Comparison of ENCODE assay signal across 8 cellular contexts in the genomic region with DNA sequence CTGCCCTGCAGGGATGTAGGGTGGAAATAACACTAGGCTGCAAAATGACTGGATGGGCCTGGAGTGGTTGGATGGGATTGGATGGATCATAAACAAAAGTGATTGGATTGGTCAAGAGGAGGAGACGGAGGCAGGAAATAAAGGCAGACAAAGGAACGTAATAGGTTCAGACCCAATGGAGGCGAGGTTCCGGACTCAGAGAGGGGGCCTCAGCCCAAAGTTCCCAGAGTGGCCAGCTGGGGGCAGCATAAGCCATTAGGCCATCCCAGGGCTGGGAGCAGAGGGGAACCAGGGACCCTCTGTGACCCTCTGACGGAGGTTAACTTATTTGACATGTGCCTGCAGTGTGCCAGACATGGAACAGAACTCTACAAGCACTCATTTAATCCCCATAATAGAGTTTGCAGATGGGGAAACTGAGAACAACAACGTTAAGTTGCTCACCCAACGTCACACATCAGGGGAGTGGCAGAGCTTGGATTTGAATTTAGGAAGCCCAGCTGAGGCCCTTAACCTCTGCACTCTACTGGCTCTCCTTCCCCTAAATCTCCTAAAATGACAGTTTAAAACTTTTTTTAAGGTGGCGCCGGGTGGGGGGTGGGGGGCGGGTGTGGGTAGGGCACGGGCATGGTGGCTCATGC. TPM values are rescaled to one million over a fixed set of nuclear protein-coding genes. Genes with fewer than 3 reads are reported as not detected.
DNase-seq lines count a peak whose midpoint lies in the region; ATAC-seq and TF ChIP-seq lines count a peak whose summit lies in the region.

No MANE protein-coding gene starts in this region.

- H3K36me3 ChIP-seq in left ventricle myocardium inferior = no peaks in the 10 kb centered on the region

- no peak overlapping the region for H3K4me3 ChIP-seq in left ventricle myocardium inferior

- H3K9me3 Mint-ChIP-seq in activated naive CD8-positive, alpha-beta T cell treated with anti-CD3 and anti-CD28 coated beads for 36 hours = no peaks in the 10 kb centered on the region

- H3K4me1 Mint-ChIP-seq in activated naive CD8-positive, alpha-beta T cell treated with anti-CD3 and anti-CD28 coated beads for 36 hours = no peaks in the 10 kb centered on the region

- peaks cover 4% of the 10 kb centered on the region for H3K27me3 Mint-ChIP-seq in activated naive CD8-positive, alpha-beta T cell treated with anti-CD3 and anti-CD28 coated beads for 36 hours

- TF ChIP-seq CTCF in GM13977 (IDR thresholded peaks at IDR 0.05; ENCODE audit: extremely low read depth, insufficient read depth, missing control alignments) (peak; percentile 88), left ventricle myocardium inferior (IDR thresholded peaks at IDR 0.05; ENCODE audit: borderline replicate concordance) (peak; percentile 88)

- no peaks in the 10 kb centered on the region for H3K36me3 Mint-ChIP-seq in activated naive CD8-positive, alpha-beta T cell treated with anti-CD3 and anti-CD28 coated beads for 36 hours

- ATAC-seq in SK-N-SH treated with all-trans-retinoic acid at 6 μM for 48 hours (peak; percentile 89), HG03469 (IDR thresholded peaks at IDR 0.05; ENCODE audit: unreplicated experiment) (no peak), HG02852 (IDR thresholded peaks at IDR 0.05; ENCODE audit: unreplicated experiment) (no peak)

- no peaks in the 10 kb centered on the region for H3K9me3 ChIP-seq in left ventricle myocardium inferior (replicated peaks)

- intact Hi-C loops in left ventricle myocardium inferior (cut with micrococcal nuclease) = no loop called here

- DNase-seq in GM13977 (ENCODE audit: low spot score) (peak; percentile 78), left ventricle myocardium inferior (no peak), SIG-M5 (lab: John Stamatoyannopoulos, UW) (no peak)
- DNase-seq in activated naive CD8-positive, alpha-beta T cell treated with anti-CD3 and anti-CD28 coated beads for 36 hours = peak; percentile 70
- DNase-seq in stimulated activated CD4-positive, alpha-beta T cell treated with anti-CD3 and anti-CD28 coated beads, Interleukin-12 subunit alpha, Interleukin-12 subunit beta, amount 100 ng/mL, for 48 hours (ENCODE audit: low read depth in 2 of 3, low spot score in 1 of 3) = peak; percentile 54 to 73 (median 60)

- no peaks in the 10 kb centered on the region for H3K4me1 ChIP-seq in left ventricle myocardium inferior

- H3K27ac Mint-ChIP-seq in activated naive CD8-positive, alpha-beta T cell treated with anti-CD3 and anti-CD28 coated beads for 36 hours = no peak overlapping the region

- in situ Hi-C loops in GM13977 (cut with MboI; ENCODE audit: low pct_unique_long_range_greater_than_20kb, low sequenced_read_pairs, unreplicated experiment) = no loop called here

- H3K27me3 ChIP-seq in left ventricle myocardium inferior (ENCODE audit: low read depth) = peaks cover 61% of the 10 kb centered on the region

- no peak overlapping the region for H3K27ac ChIP-seq in left ventricle myocardium inferior (replicated peaks)

- H3K4me3 Mint-ChIP-seq in activated naive CD8-positive, alpha-beta T cell treated with anti-CD3 and anti-CD28 coated beads for 36 hours = no peak overlapping the region

TF ChIP-seq in SK-N-SH treated with all-trans-retinoic acid at 6 μM for 48 hours, 23 proteins besides CTCF, POLR2A, EP300 and RAD21:
- TF ChIP-seq ISL1 (CRISPR knock-in tag; IDR thresholded peaks at IDR 0.05) (no peak), ESRRG (CRISPR knock-in tag; IDR thresholded peaks at IDR 0.05) (no peak), CREB5 (CRISPR knock-in tag; IDR thresholded peaks at IDR 0.05; ENCODE audit: low read depth) (no peak), SNAI2 (CRISPR knock-in tag; IDR thresholded peaks at IDR 0.05) (no peak), PPARA (CRISPR knock-in tag; IDR thresholded peaks at IDR 0.05; ENCODE audit: borderline replicate concordance) (no peak), TOX (CRISPR knock-in tag; IDR thresholded peaks at IDR 0.05; ENCODE audit: borderline replicate concordance) (no peak), GLIS3 (CRISPR knock-in tag; IDR thresholded peaks at IDR 0.05) (no peak), ZNF70 (CRISPR knock-in tag; IDR thresholded peaks at IDR 0.05) (no peak), OSR1 (CRISPR knock-in tag; IDR thresholded peaks at IDR 0.05) (no peak), ZNF565 (CRISPR knock-in tag; conservative IDR thresholded peaks at IDR 0.05; ENCODE audit: low read depth) (no peak), RARB (CRISPR knock-in tag; IDR thresholded peaks at IDR 0.05) (no peak), TSHZ2 (CRISPR knock-in tag; IDR thresholded peaks at IDR 0.05) (no peak), ZNF8 (CRISPR knock-in tag; IDR thresholded peaks at IDR 0.05) (no peak)
- TF ChIP-seq, protein P1, sequence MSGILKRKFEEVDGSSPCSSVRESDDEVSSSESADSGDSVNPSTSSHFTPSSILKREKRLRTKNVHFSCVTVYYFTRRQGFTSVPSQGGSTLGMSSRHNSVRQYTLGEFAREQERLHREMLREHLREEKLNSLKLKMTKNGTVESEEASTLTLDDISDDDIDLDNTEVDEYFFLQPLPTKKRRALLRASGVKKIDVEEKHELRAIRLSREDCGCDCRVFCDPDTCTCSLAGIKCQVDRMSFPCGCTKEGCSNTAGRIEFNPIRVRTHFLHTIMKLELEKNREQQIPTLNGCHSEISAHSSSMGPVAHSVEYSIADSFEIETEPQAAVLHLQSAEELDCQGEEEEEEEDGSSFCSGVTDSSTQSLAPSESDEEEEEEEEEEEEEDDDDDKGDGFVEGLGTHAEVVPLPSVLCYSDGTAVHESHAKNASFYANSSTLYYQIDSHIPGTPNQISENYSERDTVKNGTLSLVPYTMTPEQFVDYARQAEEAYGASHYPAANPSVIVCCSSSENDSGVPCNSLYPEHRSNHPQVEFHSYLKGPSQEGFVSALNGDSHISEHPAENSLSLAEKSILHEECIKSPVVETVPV (CRISPR knock-in tag; IDR thresholded peaks at IDR 0.05) = no peak
TF ChIP-seq in SK-N-SH treated with all-trans-retinoic acid at 6 μM for 48 hours: peak in this region for 0.

RNA-seq across cellular contexts. Expression of gene MAP1S, which starts 15.3 kb away (rescaled TPM):
- total RNA-seq in activated naive CD8-positive, alpha-beta T cell treated with anti-CD3 and anti-CD28 coated beads for 36 hours = 10 to 100 TPM; 61.0 to 62.2 TPM
- total RNA-seq in left ventricle myocardium inferior = 21.4 TPM

RNA-seq across cellular contexts. Expression of gene UNC13A, which starts 15.8 kb away (rescaled TPM):
- under 1 TPM in 1 of 2 experiments, not detected in 1; 0.08 TPM for total RNA-seq in activated naive CD8-positive, alpha-beta T cell treated with anti-CD3 and anti-CD28 coated beads for 36 hours
- total RNA-seq in left ventricle myocardium inferior = 0.05 TPM

RNA-seq across cellular contexts. Expression of gene FCHO1, which starts 47.3 kb away (rescaled TPM):
- 10 to 100 TPM; 35.8 to 38.7 TPM for total RNA-seq in activated naive CD8-positive, alpha-beta T cell treated with anti-CD3 and anti-CD28 coated beads for 36 hours
- 0.71 TPM for total RNA-seq in left ventricle myocardium inferior

Comparison
In these comparisons a context has a peak if more than half of its experiments do, and no peak if none do; other contexts are left out.
1. DNase-seq: peak in GM13977 (single experiment), activated naive CD8-positive, alpha-beta T cell treated with anti-CD3 and anti-CD28 coated beads for 36 hours (single experiment) and stimulated activated CD4-positive, alpha-beta T cell treated with anti-CD3 and anti-CD28 coated beads, Interleukin-12 subunit alpha, Interleukin-12 subunit beta, amount 100 ng/mL, for 48 hours (3 of 3); none in left ventricle myocardium inferior (single experiment) and SIG-M5 (single experiment).
2. RNA of gene FCHO1, which starts 47.3 kb away (total RNA-seq): 35.8 to 38.7 TPM in activated naive CD8-positive, alpha-beta T cell treated with anti-CD3 and anti-CD28 coated beads for 36 hours; 0.71 TPM in left ventricle myocardium inferior (single experiment); every median in the first group is over 10 times any median in the second.